In genomic region chr10:92571649-92572048, GRCh38 we compare ENCODE assay signal across 12 cellular contexts. TPM values are rescaled to one million over a fixed set of nuclear protein-coding genes. Genes with fewer than 3 reads are reported as not detected.
DNase-seq lines count a peak whose midpoint lies in the region; ATAC-seq and TF ChIP-seq lines count a peak whose summit lies in the region.
"Had no signal": no experiment of that assay in that cellular context is flagged by ENCODE, and none has a peak within 500 bp of the region (broad histone marks: within the 10 kb centered on the region; RNA-seq: fewer than 3 reads in every experiment).

No MANE protein-coding gene starts in this region.

- H3K36me3 ChIP-seq in Caco-2 (ENCODE audit: control insufficient read depth, insufficient read depth, low read length) (no peaks in the 10 kb centered on the region), HUES6 (ENCODE audit: control insufficient read depth, insufficient read depth, low read length) (peaks cover 6% of the 10 kb centered on the region; the same call in 1 of the 2 replicates), mammary epithelial cell (ENCODE audit: insufficient read depth, low read length) (no peaks in the 10 kb centered on the region)

- peaks cover 40% of the 10 kb centered on the region for H3K36me3 Mint-ChIP-seq in Caco-2 (ENCODE audit: insufficient read depth, unreplicated experiment)
- H3K36me3 Mint-ChIP-seq in neural crest cell (ENCODE audit: low read depth) = peaks cover 2% of the 10 kb centered on the region

- no peak overlapping the region for H3K27ac ChIP-seq in HUES6 (ENCODE audit: low read depth, low read length)
- no peak overlapping the region for H3K27ac ChIP-seq in mammary epithelial cell (ENCODE audit: insufficient read depth, low read depth, low read length)
- H3K27ac ChIP-seq: SJCRH30 had no signal

- H3K79me2 ChIP-seq in mammary epithelial cell (ENCODE audit: insufficient read depth, low read length) = peaks cover 59% of the 10 kb centered on the region

- 61% methylated on average over 2 of the region's 2 CpGs for WGBS in mammary epithelial cell (ENCODE audit: low coverage, missing lambda C conversion rate)

- dilution Hi-C loops in mammary epithelial cell (cut with HindIII; ENCODE audit: low sequenced_read_pairs) = no loop called here

- H3K27me3 ChIP-seq in Caco-2 (replicated peaks; ENCODE audit: control insufficient read depth, insufficient read depth, low read length) = no peaks in the 10 kb centered on the region
- no peaks in the 10 kb centered on the region for H3K27me3 ChIP-seq in HUES6 (ENCODE audit: control insufficient read depth, insufficient read depth, low read length)
- no peaks in the 10 kb centered on the region for H3K27me3 ChIP-seq in mammary epithelial cell (ENCODE audit: insufficient read depth, low read length)
- H3K27me3 ChIP-seq: SJCRH30 had no signal

- BruUV-seq in Caco-2 (replicated peaks; lab: Mats Ljungman, UMichigan) = no TSS peak
- BruUV-seq in mammary epithelial cell (replicated peaks; lab: Mats Ljungman, UMichigan) = no TSS peak

- no peaks in the 10 kb centered on the region for H3K27me3 Mint-ChIP-seq in Caco-2 (ENCODE audit: insufficient read depth, unreplicated experiment)
- H3K27me3 Mint-ChIP-seq in neural crest cell (ENCODE audit: low read depth) = no peaks in the 10 kb centered on the region

- no peaks in the 10 kb centered on the region for H4K20me1 ChIP-seq in mammary epithelial cell (ENCODE audit: insufficient read depth, low read length)

- H2AFZ ChIP-seq in mammary epithelial cell (ENCODE audit: low read depth, low read length) = no peak overlapping the region

- DNase-seq in Caco-2 = peak in 1 of 2 experiments; percentile 8
- DNase-seq in mammary epithelial cell = no peak
- DNase-seq in neural crest cell (ENCODE audit: low read depth, low spot score) = no peak
- no peak for DNase-seq in GM19238 (ENCODE audit: insufficient read length, low spot score)
- DNase-seq in germinal center (ENCODE audit: low spot score) = no peak
- no peak for DNase-seq in C1 segment of cervical spinal cord (lab: John Stamatoyannopoulos, UW)
- DNase-seq: effector CD4-positive, alpha-beta T cell; hypothalamus; NCI-H446 treated with DMSO at 0.1 percent for 48 hours had no signal

- peak overlapping the region; percentile 99 for H3K4me2 ChIP-seq in mammary epithelial cell (ENCODE audit: insufficient read depth, low read depth, low read length)

- H3K27ac Mint-ChIP-seq in Caco-2 (ENCODE audit: unreplicated experiment) (peak overlapping the region; percentile 74), neural crest cell (ENCODE audit: unreplicated experiment) (no peak overlapping the region)

- intact Hi-C loops in Caco-2 (cut with micrococcal nuclease; ENCODE audit: unreplicated experiment) (no loop called here), mammary epithelial cell (cut with micrococcal nuclease) (loop anchor here (2.0 to 10.0 kb wide), 4 partner anchors 29 to 487 kb away; partner anchors contain the start of genes CPEB3 and MARCHF5)

- ATAC-seq in HG02938 (IDR thresholded peaks at IDR 0.05; ENCODE audit: unreplicated experiment) = no peak

- in situ Hi-C loops in mammary epithelial cell (cut with MboI; ENCODE audit: low sequenced_read_pairs in 2 of 2) = loop anchor here (5.0 to 10.0 kb wide), 2 partner anchors 54 to 57 kb away; no protein-coding TSS in a partner anchor

- H3K4me1 Mint-ChIP-seq in Caco-2 (ENCODE audit: low read depth, unreplicated experiment) = peaks cover 30% of the 10 kb centered on the region
- H3K4me1 Mint-ChIP-seq in neural crest cell = peaks cover 41% of the 10 kb centered on the region

- H3K4me3 ChIP-seq in Caco-2 (ENCODE audit: low read depth, low read length) (no peak overlapping the region), HUES6 (ENCODE audit: low read depth, low read length) (peak overlapping the region; percentile 99; the same call in 1 of the 2 replicates), mammary epithelial cell (replicated peaks in 1 of 3; ENCODE audit: insufficient read depth in 1 of 3, low read depth in 2 of 3, low read length in 3 of 3) (peak overlapping the region in 1 of 3 experiments; percentile 97)

- POLR2A ChIA-PET in Caco-2 (lab: Charles Lee) = interaction anchor here (0.6 to 1.4 kb wide), 3 partner anchors 55 to 648 kb away, joined by 3 to 4 read pairs (median 3); partner anchors contain the start of gene BTAF1

- CTCF ChIA-PET in Caco-2 (lab: Charles Lee) (interaction anchor here (0.7 to 4.6 kb wide), 6 partner anchors 16 to 280 kb away, joined by 3 to 85 read pairs (median 3); partner anchors contain the start of gene MARCHF5), mammary epithelial cell (lab: Charles Lee; ENCODE audit: low non-redundant PET) (interaction anchor here (0.6 kb wide), 1 partner anchor 114 kb away, joined by 9 read pairs; no protein-coding TSS in a partner anchor)

- H3K9me3 ChIP-seq in Caco-2 = no peaks in the 10 kb centered on the region
- H3K9me3 ChIP-seq in HUES6 (ENCODE audit: control insufficient read depth, insufficient read depth, low read depth, low read length) = no peaks in the 10 kb centered on the region
- no peaks in the 10 kb centered on the region for H3K9me3 ChIP-seq in mammary epithelial cell (replicated peaks; ENCODE audit: insufficient read depth, low read length)
- H3K9me3 ChIP-seq: SJCRH30 had no signal

- H3K4me1 ChIP-seq in Caco-2 = peaks cover 22% of the 10 kb centered on the region
- H3K4me1 ChIP-seq in HUES6 (ENCODE audit: control insufficient read depth, insufficient read depth, low read length) = peaks cover 24% of the 10 kb centered on the region
- H3K4me1 ChIP-seq in mammary epithelial cell (ENCODE audit: insufficient read depth, low read length) = peaks cover 38% of the 10 kb centered on the region

- no peaks in the 10 kb centered on the region for H3K9me3 Mint-ChIP-seq in Caco-2 (ENCODE audit: unreplicated experiment)
- H3K9me3 Mint-ChIP-seq in neural crest cell = no peaks in the 10 kb centered on the region

- H3K4me3 Mint-ChIP-seq in Caco-2 (ENCODE audit: unreplicated experiment) = peak overlapping the region; percentile 81
- peak overlapping the region; percentile 90 for H3K4me3 Mint-ChIP-seq in neural crest cell

- TF ChIP-seq CTCF in Caco-2 (IDR thresholded peaks at IDR 0.05; ENCODE audit: insufficient read depth in 1 of 2, low read depth in 1 of 2, low read length in 1 of 2, severe bottlenecking in 1 of 2, unreplicated experiment in 1 of 2) = no peak
- TF ChIP-seq CTCF in mammary epithelial cell (conservative IDR thresholded peaks at IDR 0.05 in 1 of 2, IDR thresholded peaks at IDR 0.05 in 1 of 2; ENCODE audit: extremely low read depth in 1 of 2, insufficient read depth in 1 of 2, low read depth in 1 of 2, low read length in 2 of 2) = no peak
- no peak for TF ChIP-seq CTCF in neural crest cell (conservative IDR thresholded peaks at IDR 0.05)

- H3K9ac ChIP-seq in HUES6 (ENCODE audit: low read length) (no peak overlapping the region), mammary epithelial cell (ENCODE audit: insufficient read depth, low read length) (no peak overlapping the region)

RNA-seq across cellular contexts. Expression of gene IDE, which starts 2.2 kb away (rescaled TPM):
- total RNA-seq in Caco-2 (2022) = 84.8 and 85.5 TPM in 2 replicates
- 10 to 100 TPM; 27.8 to 37.8 TPM for total RNA-seq in mammary epithelial cell
- 13.1 TPM for polyA plus RNA-seq in mammary epithelial cell
- 78.4 TPM for polyA minus RNA-seq in mammary epithelial cell
- 49.1 and 51.1 TPM in 2 replicates for total RNA-seq in neural crest cell

RNA-seq across cellular contexts. Expression of gene KIF11, which starts 21.3 kb away (rescaled TPM):
- total RNA-seq in Caco-2 (2022) (37.7 TPM in 2 replicates), mammary epithelial cell (10 to 100 TPM in 1 of 2 donors, 1 to 10 TPM in 1; 2.7 to 22.4 TPM), neural crest cell (70.8 and 71.5 TPM in 2 replicates)
- 9.4 TPM for polyA plus RNA-seq in mammary epithelial cell
- polyA minus RNA-seq in mammary epithelial cell = 8.4 TPM
